Comparison of ENCODE assay signal across 9 cellular contexts in the genomic region with DNA sequence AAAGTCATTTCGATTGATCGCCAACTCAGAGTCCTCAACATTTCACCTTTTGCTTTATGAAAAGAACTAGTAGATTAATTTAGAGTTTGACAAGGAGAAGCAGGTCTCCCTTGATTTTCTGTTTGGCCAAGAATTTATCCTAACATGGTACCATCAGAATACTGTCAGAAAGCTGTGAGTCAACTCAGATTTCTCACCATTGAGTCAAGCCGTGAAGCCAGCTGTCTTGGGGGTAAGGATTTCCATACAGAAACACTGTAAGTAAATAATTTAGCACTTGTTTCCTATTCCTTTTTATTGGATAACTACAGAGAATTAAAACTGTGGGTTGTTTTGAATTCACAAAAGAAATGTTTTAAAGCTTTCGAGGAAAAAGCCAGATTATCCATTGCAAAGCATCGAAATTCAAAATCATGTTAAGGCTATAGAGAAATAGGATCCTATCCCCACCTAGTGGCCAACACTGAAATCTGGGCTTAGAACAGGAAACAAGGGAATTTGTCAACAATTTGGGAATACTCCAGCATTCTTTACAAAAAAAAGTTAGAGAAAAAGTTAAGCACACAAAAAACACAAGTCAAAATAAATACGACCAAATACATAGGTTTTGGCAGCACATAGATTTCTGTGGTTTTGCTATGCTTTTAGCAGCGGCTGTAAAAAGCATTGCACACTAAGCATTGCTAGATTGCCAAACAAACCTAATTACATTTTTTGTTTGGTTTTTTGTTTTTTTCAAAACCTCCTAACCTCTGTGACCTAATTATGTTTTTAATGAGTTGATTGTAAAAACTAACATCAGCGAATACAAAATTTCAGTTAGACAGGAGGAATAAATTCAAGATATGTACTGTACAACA. TPM values are rescaled to one million over a fixed set of nuclear protein-coding genes. Genes with fewer than 3 reads are reported as not detected.
DNase-seq lines count a peak whose midpoint lies in the region; FAIRE-seq and TF ChIP-seq lines count a peak whose summit lies in the region.
"Had no signal": no experiment of that assay in that cellular context is flagged by ENCODE, and none has a peak within 500 bp of the region (broad histone marks: within the 10 kb centered on the region; RNA-seq: fewer than 3 reads in every experiment).

No MANE protein-coding gene starts in this region.

- no peaks in the 10 kb centered on the region for H3K4me1 ChIP-seq in prostate gland (replicated peaks)

- 39% methylated on average over 8 of the region's 8 CpGs for WGBS in prostate gland

- no peaks in the 10 kb centered on the region for H3K27me3 ChIP-seq in prostate gland (replicated peaks; ENCODE audit: insufficient read depth)

- H3K4me3 ChIP-seq in AG10803 (ENCODE audit: low read length): no peak overlapping the region
- no peak overlapping the region for H3K4me3 ChIP-seq in prostate gland

- no peaks in the 10 kb centered on the region for H3K36me3 ChIP-seq in prostate gland

- intact Hi-C loops in prostate gland (cut with DNase I): loop anchor here (10.0 kb wide), 1 partner anchor 133 kb away; no protein-coding TSS in a partner anchor

- H3K9me3 ChIP-seq in prostate gland: no peaks in the 10 kb centered on the region

- H3K27ac ChIP-seq in prostate gland: no peak overlapping the region
- H3K27ac ChIP-seq: epithelial cell of prostate had no signal

- DNase-seq in AG10803 (ENCODE audit: low read depth) (peak; percentile 73), GM19239 (ENCODE audit: insufficient read length, low spot score) (no peak), OCI-M1 (lab: John Stamatoyannopoulos, UW) (peak; percentile 68), fibroblast of gingiva (ENCODE audit: low read depth) (peak; percentile 60), prostate gland (ENCODE audit: low spot score) (peak; percentile 27), GDM1 (lab: John Stamatoyannopoulos, UW) (no peak), T-helper 9 cell (no peak)
- no peak for DNase-seq in activated naive CD4-positive, alpha-beta T cell treated with anti-CD3 and anti-CD28 coated beads, Interleukin-2, amount 50 U/mL, for 16 hours

- peak; percentile 92 for FAIRE-seq in GM19239 (lab: Jason Lieb, UNC)

- TF ChIP-seq CTCF in AG10803 (conservative IDR thresholded peaks at IDR 0.05; ENCODE audit: low read length): peak; percentile 83
- peak in 3 of 4 experiments; percentile 71 to 84 (median 83) for TF ChIP-seq CTCF in prostate gland (IDR thresholded peaks at IDR 0.05)

- TF ChIP-seq POLR2A in prostate gland (IDR thresholded peaks at IDR 0.05): no peak

RNA-seq across cellular contexts. Expression of gene COL11A2, which starts 44.2 kb away (rescaled TPM):
- total RNA-seq in prostate gland: 1 to 10 TPM in 1 of 2 donors, under 1 TPM in 1; 0.91 to 3.6 TPM

RNA-seq across cellular contexts. Expression of gene RXRB, which starts 52.4 kb away (rescaled TPM):
- 10 to 100 TPM; 30.6 to 40.5 TPM for total RNA-seq in prostate gland

RNA-seq across cellular contexts. Expression of gene SLC39A7, which starts 52.6 kb away (rescaled TPM):
- 100 to 1,000 TPM; 109 to 182 TPM for total RNA-seq in prostate gland

RNA-seq across cellular contexts. Expression of gene HSD17B8, which starts 56.4 kb away (rescaled TPM):
- total RNA-seq in prostate gland: 10 to 100 TPM; 21.9 to 43.7 TPM

Comparison
In these comparisons a context has a peak if more than half of its experiments do, and no peak if none do; other contexts are left out.
1. DNase-seq: peak in AG10803 (single experiment), OCI-M1 (single experiment), fibroblast of gingiva (single experiment) and prostate gland (single experiment); none in GM19239 (single experiment), GDM1 (single experiment), activated naive CD4-positive, alpha-beta T cell treated with anti-CD3 and anti-CD28 coated beads, Interleukin-2, amount 50 U/mL, for 16 hours (single experiment) and T-helper 9 cell (single experiment).